ENCODE assay signal across 7 cellular contexts in genomic region chr2:105873721-105874120, GRCh38.
A peak's percentile ranks its signal among the peaks of the same experiment; 100 is the strongest.
DNase-seq lines count a peak whose midpoint lies in the region; ATAC-seq, FAIRE-seq and TF ChIP-seq lines count a peak whose summit lies in the region.

No MANE protein-coding gene starts in this region.

- ATAC-seq in GM18867 (IDR thresholded peaks at IDR 0.05; ENCODE audit: unreplicated experiment) (peak; percentile 90), HG02759 (IDR thresholded peaks at IDR 0.05; ENCODE audit: unreplicated experiment) (peak; percentile 91), RWPE2 (ENCODE audit: low read depth) (peak; percentile 84), gastrocnemius medialis (no peak)

- intact Hi-C loops in gastrocnemius medialis (cut with DNase I; ENCODE audit: low total_unique reads) = no loop called here
- intact Hi-C loops in kidney (cut with DNase I) = no loop called here

- in situ Hi-C loops in brain microvascular endothelial cell (cut with HindIII; ENCODE audit: low pct_ligation_motif_present, low sequenced_read_pairs) = no loop called here
- in situ Hi-C loops in gastrocnemius medialis (cut with MboI; ENCODE audit: low sequenced_read_pairs in 4 of 4) = no loop called here

- H3K4me1 ChIP-seq in RWPE2 (ENCODE audit: insufficient read depth, poor library complexity, severe bottlenecking) (peaks cover 5% of the 10 kb centered on the region), gastrocnemius medialis (peaks cover 48 to 51% of the 10 kb centered on the region in 2 donors), kidney (ENCODE audit: control insufficient read depth in 1 of 2, insufficient read depth in 1 of 2, low read depth in 1 of 2, low read length in 2 of 2) (peaks cover 23 to 31% of the 10 kb centered on the region in 2 donors)

- TF ChIP-seq CTCF in RWPE2 (IDR thresholded peaks at IDR 0.05; ENCODE audit: poor library complexity, severe bottlenecking) (no peak), brain microvascular endothelial cell (IDR thresholded peaks at IDR 0.05; ENCODE audit: low read depth, low read length, missing control alignments) (peak; percentile 24), gastrocnemius medialis (IDR thresholded peaks at IDR 0.05 in 4 of 5, conservative IDR thresholded peaks at IDR 0.05 in 1 of 5) (no peak), kidney (IDR thresholded peaks at IDR 0.05; ENCODE audit: borderline replicate concordance, extremely low read depth, insufficient read depth) (no peak)

- H3K27me3 ChIP-seq in RWPE2 (ENCODE audit: insufficient read depth, poor library complexity, severe bottlenecking) (no peaks in the 10 kb centered on the region), brain microvascular endothelial cell (replicated peaks) (no peaks in the 10 kb centered on the region), gastrocnemius medialis (no peaks in the 10 kb centered on the region)

- no peak for TF ChIP-seq POLR2A in gastrocnemius medialis (IDR thresholded peaks at IDR 0.05)

- H3K4me3 ChIP-seq in RWPE2 (ENCODE audit: severe bottlenecking) (no peak overlapping the region), brain microvascular endothelial cell (ENCODE audit: low read depth, low read length) (no peak overlapping the region), gastrocnemius medialis (no peak overlapping the region), kidney (ENCODE audit: low read length in 2 of 2) (no peak overlapping the region)

- H3K36me3 ChIP-seq in RWPE2 (ENCODE audit: low read depth) = peaks cover 4% of the 10 kb centered on the region; the same call in 1 of the 2 replicates
- no peaks in the 10 kb centered on the region for H3K36me3 ChIP-seq in brain microvascular endothelial cell (replicated peaks)
- no peaks in the 10 kb centered on the region for H3K36me3 ChIP-seq in gastrocnemius medialis
- no peaks in the 10 kb centered on the region for H3K36me3 ChIP-seq in kidney (ENCODE audit: control insufficient read depth in 1 of 2, insufficient read depth in 2 of 2, low read length in 2 of 2)

- no peak overlapping the region for H3K9ac ChIP-seq in kidney (ENCODE audit: low read length in 2 of 2)

- H3K27ac ChIP-seq in RWPE2 (ENCODE audit: poor library complexity, severe bottlenecking) = no peak overlapping the region
- H3K27ac ChIP-seq in brain microvascular endothelial cell = peak overlapping the region; percentile 4
- H3K27ac ChIP-seq in gastrocnemius medialis = peak overlapping the region; percentile 1 to 59 (median 40)
- no peak overlapping the region for H3K27ac ChIP-seq in kidney (ENCODE audit: low read depth in 2 of 2, low read length in 2 of 2)

- FAIRE-seq in kidney (lab: Jason Lieb, UNC) = no peak

- DNase-seq in RWPE2 (ENCODE audit: low spot score) = no peak
- peak; percentile 83 for DNase-seq in brain microvascular endothelial cell
- no peak for DNase-seq in gastrocnemius medialis
- no peak for DNase-seq in ureter (ENCODE audit: low spot score)
- no peak for DNase-seq in kidney

- no peaks in the 10 kb centered on the region for H3K9me3 ChIP-seq in RWPE2 (ENCODE audit: severe bottlenecking)
- no peaks in the 10 kb centered on the region for H3K9me3 ChIP-seq in gastrocnemius medialis
- H3K9me3 ChIP-seq in kidney (ENCODE audit: control insufficient read depth in 1 of 2, low read length in 2 of 2) = no peaks in the 10 kb centered on the region

Comparison
In these comparisons a context has a peak if more than half of its experiments do, and no peak if none do; other contexts are left out.
1. ATAC-seq: peak in GM18867 (single experiment), HG02759 (single experiment) and RWPE2 (single experiment); none in gastrocnemius medialis (0 of 2).
2. H3K27ac ChIP-seq: peak in brain microvascular endothelial cell (single experiment) and gastrocnemius medialis (4 of 4); none in RWPE2 (single experiment) and kidney (0 of 2).